Comparison of ENCODE assay signal across 17 cellular contexts in the genomic region with DNA sequence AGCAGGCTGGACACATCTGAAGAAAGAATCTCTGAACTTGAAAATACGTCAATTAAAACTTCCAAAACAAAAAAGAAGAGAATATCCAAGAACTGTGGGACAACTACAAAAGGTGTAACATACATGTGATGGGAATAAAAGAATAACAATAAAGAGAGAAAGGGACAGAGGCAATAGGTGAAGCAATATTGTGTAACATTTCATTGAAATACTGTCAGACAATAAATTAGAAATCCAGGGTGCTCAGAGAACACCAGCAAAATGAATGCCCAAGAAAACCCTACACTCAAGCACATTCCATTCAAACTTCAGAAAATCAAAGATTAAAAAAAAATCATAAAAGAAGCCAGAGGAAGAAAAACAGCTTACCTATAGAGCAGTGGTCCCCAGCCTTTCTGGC.
"Had no signal": no experiment of that assay in that cellular context is flagged by ENCODE, and none has a peak within 500 bp of the region (broad histone marks: within the 10 kb centered on the region; RNA-seq: fewer than 3 reads in every experiment).

No MANE protein-coding gene starts in this region.

- DNase-seq: MM.1S, NCI-H1092, NCI-H1105 treated with DMSO at 0.1 percent for 48 hours, NCI-H1436, NCI-H187, NCI-H2029, NCI-H2081 treated with DMSO at 0.1 percent for 48 hours, NCI-H2171, NCI-H226, NCI-H446, NCI-H510A, NCI-H524 treated with DMSO at 0.1 percent for 48 hours, NCI-H69, NCI-H774, Right ventricle myocardium superior, RPMI8226, SIG-M5 had no signal
